8 cellular contexts compared by ENCODE assay signal in genomic region chr1:229627003-229627402, GRCh38. TPM values are rescaled to one million over a fixed set of nuclear protein-coding genes. Genes with fewer than 3 reads are reported as not detected.
DNase-seq lines count a peak whose midpoint lies in the region; ATAC-seq and TF ChIP-seq lines count a peak whose summit lies in the region.

No MANE protein-coding gene starts in this region.

- no peak overlapping the region for H2BK12ac ChIP-seq in neuronal stem cell (ENCODE audit: low read length)

- H3K9me3 ChIP-seq in effector memory CD4-positive, alpha-beta T cell (ENCODE audit: control insufficient read depth, low read length): no peaks in the 10 kb centered on the region
- H3K9me3 ChIP-seq in neuronal stem cell (replicated peaks in 1 of 2; ENCODE audit: control insufficient read depth in 2 of 2, insufficient read depth in 1 of 2, low read depth in 1 of 2, low read length in 2 of 2): no peaks in the 10 kb centered on the region

- TF ChIP-seq CTCF in Calu3 (IDR thresholded peaks at IDR 0.05; ENCODE audit: unreplicated experiment): no peak

- H3K23ac ChIP-seq in neuronal stem cell (ENCODE audit: low read depth, low read length, poor library complexity): no peak overlapping the region

- ATAC-seq in HG02610 (IDR thresholded peaks at IDR 0.05; ENCODE audit: unreplicated experiment) (no peak), HG03025 (IDR thresholded peaks at IDR 0.05; ENCODE audit: low FRiP score, unreplicated experiment) (no peak), GM19351 (IDR thresholded peaks at IDR 0.05; ENCODE audit: unreplicated experiment) (no peak)

- no peak overlapping the region for H3K4ac ChIP-seq in neuronal stem cell (ENCODE audit: low read length)

- H3K4me3 Mint-ChIP-seq in Calu3 (ENCODE audit: low read depth, unreplicated experiment): peak overlapping the region; percentile 82

- no peak overlapping the region for H2BK120ac ChIP-seq in neuronal stem cell (ENCODE audit: low read depth, low read length)

- H3K4me2 ChIP-seq in neuronal stem cell (ENCODE audit: insufficient read depth, low read length, poor library complexity, severe bottlenecking): no peak overlapping the region

- H3K79me1 ChIP-seq in neuronal stem cell (ENCODE audit: low read depth, low read length): peaks cover 7% of the 10 kb centered on the region

- H3K36me3 ChIP-seq in effector memory CD4-positive, alpha-beta T cell (ENCODE audit: control insufficient read depth, insufficient read depth, low read length): no peaks in the 10 kb centered on the region
- H3K36me3 ChIP-seq in neuronal stem cell (replicated peaks in 1 of 2; ENCODE audit: control insufficient read depth in 2 of 2, insufficient read depth in 2 of 2, low read length in 2 of 2): peaks cover 3 to 37% of the 10 kb centered on the region in 2 donors

- H3K18ac ChIP-seq in neuronal stem cell (ENCODE audit: low read length): no peak overlapping the region

- no peak overlapping the region for H2BK15ac ChIP-seq in neuronal stem cell (ENCODE audit: low read length)

- peak overlapping the region; percentile 98 for H2AFZ ChIP-seq in neuronal stem cell (ENCODE audit: low read length)

- no peak overlapping the region for H2BK5ac ChIP-seq in neuronal stem cell (ENCODE audit: low read length)

- H3K4me3 ChIP-seq in effector memory CD4-positive, alpha-beta T cell (ENCODE audit: insufficient read depth, low read depth, low read length, poor library complexity, severe bottlenecking): peak overlapping the region; percentile 83
- H3K4me3 ChIP-seq in neuronal stem cell (ENCODE audit: low read length in 2 of 2): peak overlapping the region in 1 of 2 donors; percentile 83

- DNase-seq in Calu3: no peak
- DNase-seq in NCI-H69 (lab: John Stamatoyannopoulos, UW): peak; percentile 19
- no peak for DNase-seq in effector memory CD4-positive, alpha-beta T cell
- no peak for DNase-seq in neuronal stem cell (ENCODE audit: low spot score)
- no peak for DNase-seq in SHP77 (lab: John Stamatoyannopoulos, UW)

- H3K27ac Mint-ChIP-seq in Calu3 (ENCODE audit: unreplicated experiment): peak overlapping the region; percentile 86

- no peaks in the 10 kb centered on the region for H3K9me3 Mint-ChIP-seq in Calu3 (ENCODE audit: low read depth, unreplicated experiment)

- H3K27me3 ChIP-seq in effector memory CD4-positive, alpha-beta T cell (replicated peaks; ENCODE audit: control insufficient read depth, insufficient read depth, low read length, poor library complexity, severe bottlenecking): no peaks in the 10 kb centered on the region
- no peaks in the 10 kb centered on the region for H3K27me3 ChIP-seq in neuronal stem cell (ENCODE audit: control insufficient read depth in 3 of 3, insufficient read depth in 3 of 3, low read depth in 1 of 3, low read length in 3 of 3)

- H3K27me3 Mint-ChIP-seq in Calu3 (ENCODE audit: unreplicated experiment): no peaks in the 10 kb centered on the region

- TSS peak; percentile 56 for BruUV-seq in Calu3 (replicated peaks; lab: Mats Ljungman, UMichigan)

- no peak overlapping the region for H4K91ac ChIP-seq in neuronal stem cell (ENCODE audit: low read depth, low read length, poor library complexity)

- H3K4me1 Mint-ChIP-seq in Calu3 (ENCODE audit: low read depth, unreplicated experiment): peaks cover 36% of the 10 kb centered on the region

- CTCF ChIA-PET in Calu3 (lab: Charles Lee): interaction anchor here (0.7 to 1.2 kb wide), 2 partner anchors 68 kb away, joined by 3 read pairs; partner anchors contain the start of gene ABCB10

- WGBS in neuronal stem cell (ENCODE audit: extremely low coverage in 2 of 2, insufficient read length in 2 of 2, insufficient replicate concordance in 1 of 2), 2 donors: no CpG with 5 or more reads among the region's 4 CpGs

- H3K9ac ChIP-seq in neuronal stem cell (ENCODE audit: low read depth, low read length, poor library complexity): no peak overlapping the region

- H2AK5ac ChIP-seq in neuronal stem cell (ENCODE audit: low read depth, low read length): no peak overlapping the region

- H3K27ac ChIP-seq in effector memory CD4-positive, alpha-beta T cell (ENCODE audit: insufficient read depth, low read length, poor library complexity, severe bottlenecking): no peak overlapping the region
- no peak overlapping the region for H3K27ac ChIP-seq in neuronal stem cell (replicated peaks; ENCODE audit: low read length)

- peaks cover 45% of the 10 kb centered on the region for H3K36me3 Mint-ChIP-seq in Calu3 (ENCODE audit: insufficient read depth, unreplicated experiment)

- intact Hi-C loops in Calu3 (cut with micrococcal nuclease; ENCODE audit: unreplicated experiment): loop anchor here (5.0 kb wide), 1 partner anchor 70 kb away; the partner anchor contains the start of gene ABCB10

- peaks cover 8% of the 10 kb centered on the region for H3K4me1 ChIP-seq in effector memory CD4-positive, alpha-beta T cell (ENCODE audit: control insufficient read depth, insufficient read depth, low read length, poor library complexity, severe bottlenecking)
- H3K4me1 ChIP-seq in neuronal stem cell (ENCODE audit: control insufficient read depth in 2 of 2, insufficient read depth in 1 of 2, low read depth in 1 of 2, low read length in 2 of 2): peaks cover 5 to 7% of the 10 kb centered on the region in 2 donors

- H3K14ac ChIP-seq in neuronal stem cell (ENCODE audit: low read length): no peak overlapping the region

- no peak overlapping the region for H4K8ac ChIP-seq in neuronal stem cell (ENCODE audit: low read depth, low read length)

RNA-seq across cellular contexts. Expression of gene URB2, which starts 1.0 kb away (rescaled TPM):
- total RNA-seq in Calu3 (2022): 25.2 and 25.7 TPM in 2 replicates
- polyA plus RNA-seq in neuronal stem cell (2013, experiment 1 of 2): 4.5 TPM
- polyA plus RNA-seq in neuronal stem cell (2013, experiment 2 of 2): 4.6 TPM

RNA-seq across cellular contexts. Expression of gene TAF5L, which starts 1.1 kb away (rescaled TPM):
- 35.8 and 36.3 TPM in 2 replicates for total RNA-seq in Calu3 (2022)
- 13.9 TPM for polyA plus RNA-seq in neuronal stem cell (2013, experiment 1 of 2)
- 14.3 TPM for polyA plus RNA-seq in neuronal stem cell (2013, experiment 2 of 2)
